In genomic region chr20:59988141-59988540, GRCh38 we compare ENCODE assay signal across 1 cellular context.
A peak's percentile ranks its signal among the peaks of the same experiment; 100 is the strongest.
TF ChIP-seq lines count a peak whose summit lies in the region.

No MANE protein-coding gene starts in this region.

TF ChIP-seq in H1, 55 proteins besides CTCF, POLR2A, EP300 and RAD21:
- TF ChIP-seq TBP (IDR thresholded peaks at IDR 0.05; ENCODE audit: low read depth, low read length) = no peak
- TF ChIP-seq HDAC2 (IDR thresholded peaks at IDR 0.05; ENCODE audit: borderline replicate concordance in 1 of 2, low read depth in 2 of 2, low read length in 2 of 2) = no peak
- no peak for TF ChIP-seq GTF2F1 (IDR thresholded peaks at IDR 0.05; ENCODE audit: borderline replicate concordance, low read depth, low read length)
- TF ChIP-seq BRCA1 (IDR thresholded peaks at IDR 0.05; ENCODE audit: low read depth, low read length) = no peak
- peak; percentile 16; the same call in 1 of the 2 replicates for TF ChIP-seq MAFK (IDR thresholded peaks at IDR 0.05; ENCODE audit: low read depth, low read length)
- peak; percentile 56; the same call in 1 of the 2 replicates for TF ChIP-seq BACH1 (IDR thresholded peaks at IDR 0.05; ENCODE audit: low read length)
- no peak for TF ChIP-seq TCF12 (IDR thresholded peaks at IDR 0.05; ENCODE audit: low read depth, low read length)
- TF ChIP-seq PHF8 (conservative IDR thresholded peaks at IDR 0.05; ENCODE audit: low read depth, low read length) = no peak
- TF ChIP-seq SIRT6 (IDR thresholded peaks at IDR 0.05; ENCODE audit: low read length) = no peak
- no peak for TF ChIP-seq SAP30 (IDR thresholded peaks at IDR 0.05; ENCODE audit: insufficient read depth, insufficient replicate concordance, low read length)
- no peak for TF ChIP-seq CEBPB (IDR thresholded peaks at IDR 0.05; ENCODE audit: low read depth, low read length)
- TF ChIP-seq JUN (IDR thresholded peaks at IDR 0.05; ENCODE audit: low read depth, low read length) = no peak
